In the genomic region with DNA sequence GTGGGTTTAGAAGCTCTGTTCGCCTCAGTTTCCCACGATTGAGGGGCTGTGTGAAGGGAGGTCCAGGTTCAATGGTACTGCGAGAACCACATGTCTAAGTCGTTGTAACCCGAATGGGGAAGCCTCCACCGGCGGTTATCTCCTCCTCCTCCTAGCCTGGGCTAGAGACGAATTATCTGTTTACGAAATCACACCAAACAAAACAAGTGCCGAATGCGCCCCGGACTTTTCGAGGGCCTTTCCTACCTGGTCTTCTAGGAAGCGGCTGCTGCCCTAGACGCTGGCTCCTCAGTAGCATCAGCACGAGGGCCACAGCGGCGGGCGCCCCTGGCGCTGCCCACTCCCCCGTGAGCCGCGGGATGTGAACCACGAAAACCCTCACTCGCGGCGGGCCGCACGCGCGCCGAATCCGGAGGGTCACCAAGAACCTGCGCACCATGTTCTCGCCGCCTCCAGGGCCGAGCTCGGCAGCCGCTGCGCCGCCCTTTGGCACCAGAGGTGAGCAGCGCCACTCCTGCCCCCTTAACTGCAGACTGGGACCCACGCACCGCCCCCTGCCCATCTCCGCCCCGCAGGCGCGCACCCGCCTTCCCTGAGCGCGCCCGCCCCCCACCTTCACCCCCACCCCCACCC, we compare ENCODE assay signal across 8 cellular contexts. TPM values are rescaled to one million over a fixed set of nuclear protein-coding genes. Genes with fewer than 3 reads are reported as not detected.
A peak's percentile ranks its signal among the peaks of the same experiment; 100 is the strongest.
DNase-seq lines count a peak whose midpoint lies in the region; ATAC-seq and TF ChIP-seq lines count a peak whose summit lies in the region.

CDKN2A (minus strand) TSS at position 500 of the 633 bp plus-strand sequence.

- peak within 1 kb of the TSS; percentile 89 for H3K4me3 Mint-ChIP-seq in osteocyte (ENCODE audit: unreplicated experiment)

- H3K36me3 Mint-ChIP-seq in osteocyte (ENCODE audit: unreplicated experiment) = peaks cover 10% of the 10 kb centered on the region

- ATAC-seq in GM18508 (IDR thresholded peaks at IDR 0.05; ENCODE audit: insufficient read depth, unreplicated experiment) = peak; percentile 22
- ATAC-seq in HG02938 (IDR thresholded peaks at IDR 0.05; ENCODE audit: unreplicated experiment) = peak; percentile 25

- no peaks in the 10 kb centered on the region for H3K27me3 ChIP-seq in ACC112 (ENCODE audit: insufficient read depth, low read length)

- H3K4me3 ChIP-seq in ACC112 (ENCODE audit: low read depth, low read length) = peak within 1 kb of the TSS; percentile 97
- peak within 1 kb of the TSS; percentile 92 for H3K4me3 ChIP-seq in fibroblast of villous mesenchyme (ENCODE audit: low read depth, low read length)

- no peaks in the 10 kb centered on the region for H3K9me3 Mint-ChIP-seq in osteocyte (ENCODE audit: unreplicated experiment)

- H3K27ac ChIP-seq in ACC112 (ENCODE audit: low read depth, low read length) = peak within 1 kb of the TSS; percentile 86

- H3K27me3 Mint-ChIP-seq in osteocyte (ENCODE audit: unreplicated experiment) = peaks cover 17% of the 10 kb centered on the region

- TF ChIP-seq CTCF in fibroblast of villous mesenchyme (IDR thresholded peaks at IDR 0.05; ENCODE audit: insufficient read depth, low read depth, low read length) = no peak
- TF ChIP-seq CTCF in osteocyte (IDR thresholded peaks at IDR 0.05) = no peak

- DNase-seq in NCI-H524 treated with DMSO at 0.1 percent for 48 hours (lab: John Stamatoyannopoulos, UW) (peak; percentile 50), fibroblast of villous mesenchyme (ENCODE audit: low read depth) (peak; percentile 57), osteocyte (ENCODE audit: extremely low spot score, unreplicated experiment) (no peak), AG08395 (ENCODE audit: low spot score) (no peak)
- peak; percentile 75 for DNase-seq in activated CD8-positive, alpha-beta memory T cell treated with anti-CD3 and anti-CD28 coated beads, Interleukin-2, amount 50 U/mL, for 48 hours

- peaks cover 10% of the 10 kb centered on the region; the same call in 1 of the 2 replicates for H3K36me3 ChIP-seq in ACC112 (ENCODE audit: insufficient read depth, low read length)

- peak within 1 kb of the TSS; percentile 95 for H3K27ac Mint-ChIP-seq in osteocyte (ENCODE audit: unreplicated experiment)

- H3K4me1 Mint-ChIP-seq in osteocyte (ENCODE audit: unreplicated experiment) = peaks cover 34% of the 10 kb centered on the region

- H3K79me2 ChIP-seq in ACC112 (ENCODE audit: control insufficient read depth, insufficient read depth, low read length, unreplicated experiment) = peaks cover 84% of the 10 kb centered on the region

- H3K4me1 ChIP-seq in ACC112 (ENCODE audit: control insufficient read depth, insufficient read depth, low read length, unreplicated experiment) = peaks cover 30% of the 10 kb centered on the region

- H2AFZ ChIP-seq in ACC112 (ENCODE audit: low read length, unreplicated experiment) = peak within 1 kb of the TSS; percentile 75

RNA-seq across cellular contexts. Expression of gene CDKN2A, which starts in this region (rescaled TPM):
- total RNA-seq in fibroblast of villous mesenchyme = 20.7 and 32.5 TPM in 2 replicates
- total RNA-seq in osteocyte = 14.3 and 16.0 TPM in 2 replicates

Comparison
In these comparisons a context has a peak if more than half of its experiments do, and no peak if none do; other contexts are left out.
1. DNase-seq: peak in NCI-H524 treated with DMSO at 0.1 percent for 48 hours (single experiment), activated CD8-positive, alpha-beta memory T cell treated with anti-CD3 and anti-CD28 coated beads, Interleukin-2, amount 50 U/mL, for 48 hours (single experiment) and fibroblast of villous mesenchyme (single experiment); none in osteocyte (single experiment) and AG08395 (single experiment).